Comparison of ENCODE assay signal across 15 cellular contexts in genomic region chr2:128300151-128300550, GRCh38.
"Had no signal": no experiment of that assay in that cellular context is flagged by ENCODE, and none has a peak within 500 bp of the region (broad histone marks: within the 10 kb centered on the region; RNA-seq: fewer than 3 reads in every experiment).

No MANE protein-coding gene starts in this region.

- H3K27ac ChIP-seq: gastrocnemius medialis, lower lobe of right lung had no signal

- H3K27me3 ChIP-seq: gastrocnemius medialis, transverse colon, vagina had no signal

- ATAC-seq: activated CD4-positive, CD25-positive, alpha-beta regulatory T cell treated with anti-CD3 and anti-CD28 coated beads, Interleukin-2, amount 50 U/mL, for 24 hours; activated CD8-positive, alpha-beta T cell treated with anti-CD3 and anti-CD28 coated beads, Interleukin-2, amount 10 ng/mL, durations not matched to agents 7 days and 5 days; gastrocnemius medialis; left colon; lower lobe of right lung had no signal

- H3K9me3 ChIP-seq: gastrocnemius medialis, lower lobe of right lung, transverse colon, vagina had no signal

- H3K4me3 ChIP-seq: gastrocnemius medialis, lower lobe of right lung, transverse colon, vagina had no signal

- H3K36me3 ChIP-seq: gastrocnemius medialis, lower lobe of right lung, transverse colon, vagina had no signal

- DNase-seq: activated CD4-positive, alpha-beta T cell treated with anti-CD3 and anti-CD28 coated beads, Interleukin-2, amount 10 ng/mL, durations not matched to agents 7 days and 5 days; activated CD8-positive, alpha-beta T cell treated with anti-CD3 and anti-CD28 coated beads, Interleukin-2, amount 10 ng/mL, durations not matched to agents 7 days and 5 days; activated naive CD4-positive, alpha-beta T cell treated with Interleukin-2 at 50 U/mL for 16 hours; activated naive CD8-positive, alpha-beta T cell treated with anti-CD3 and anti-CD28 coated beads, Interleukin-2, amount 10 ng/mL, durations not matched to agents 7 days and 5 days; activated T-cell treated with anti-CD3 and anti-CD28 coated beads, Interleukin-2, amount 50 U/mL, for 24 hours; anterior cingulate cortex; gastrocnemius medialis; left colon; lower lobe of right lung; stimulated activated CD8-positive, alpha-beta memory T cell treated with anti-CD3 and anti-CD28 coated beads, Interleukin-4, amount 100 ng/mL, for 48 hours; stimulated activated naive CD4-positive, alpha-beta T cell; T1000; transverse colon had no signal
